In genomic region chr5:102523541-102524175, GRCh38 we compare ENCODE assay signal across 12 cellular contexts. TPM values are rescaled to one million over a fixed set of nuclear protein-coding genes. Genes with fewer than 3 reads are reported as not detected.
A peak's percentile ranks its signal among the peaks of the same experiment; 100 is the strongest.
DNase-seq lines count a peak whose midpoint lies in the region; ATAC-seq and TF ChIP-seq lines count a peak whose summit lies in the region.
"Had no signal": no experiment of that assay in that cellular context is flagged by ENCODE, and none has a peak within 500 bp of the region (broad histone marks: within the 10 kb centered on the region; RNA-seq: fewer than 3 reads in every experiment).

No MANE protein-coding gene starts in this region.

- TF ChIP-seq POLR2A in erythroblast (IDR thresholded peaks at IDR 0.05; ENCODE audit: low read length): no peak
- TF ChIP-seq POLR2A in body of pancreas (IDR thresholded peaks at IDR 0.05): no peak

- H3K4me1 ChIP-seq in body of pancreas: no peaks in the 10 kb centered on the region

- ATAC-seq in GM18861 (IDR thresholded peaks at IDR 0.05; ENCODE audit: unreplicated experiment): peak; percentile 100
- peak; percentile 100 for ATAC-seq in GM21576 (IDR thresholded peaks at IDR 0.05; ENCODE audit: unreplicated experiment)
- ATAC-seq in HG03135 (IDR thresholded peaks at IDR 0.05; ENCODE audit: unreplicated experiment): peak; percentile 99
- ATAC-seq in body of pancreas: no peak

- intact Hi-C loops in body of pancreas (cut with DNase I): no loop called here

- no peak overlapping the region for H3K4me3 ChIP-seq in body of pancreas
- H3K4me3 ChIP-seq: thoracic aorta had no signal

- TF ChIP-seq CTCF in body of pancreas (IDR thresholded peaks at IDR 0.05): no peak

- H3K36me3 ChIP-seq in body of pancreas (replicated peaks in 1 of 2; ENCODE audit: insufficient read depth in 1 of 2, low read depth in 2 of 2): no peaks in the 10 kb centered on the region
- H3K36me3 ChIP-seq: thoracic aorta had no signal

- no peak overlapping the region for H3K27ac ChIP-seq in body of pancreas
- H3K27ac ChIP-seq: thoracic aorta had no signal

- no peaks in the 10 kb centered on the region for H3K9me3 ChIP-seq in body of pancreas
- H3K9me3 ChIP-seq: thoracic aorta had no signal

- peak; percentile 75 for DNase-seq in RPMI8226
- no peak for DNase-seq in erythroblast (lab: John Stamatoyannopoulos, UW)
- DNase-seq in body of pancreas: no peak
- DNase-seq in NCI-H1048 (lab: John Stamatoyannopoulos, UW): no peak
- DNase-seq in NCI-H187 treated with DMSO at 0.1 percent for 48 hours (lab: John Stamatoyannopoulos, UW): no peak
- DNase-seq: aorta; NCI-H345; stimulated activated CD4-positive, alpha-beta T cell treated with anti-CD3 and anti-CD28 coated beads, Interleukin-4, amount 100 ng/mL, for 1 hour had no signal

- WGBS in body of pancreas, 2 donors: 64 to 84% methylated on average over 3 of the region's 3 CpGs

- no peaks in the 10 kb centered on the region for H3K27me3 ChIP-seq in body of pancreas

RNA-seq across cellular contexts. Expression of gene SLCO6A1, which starts 24.9 kb away (rescaled TPM):
- not detected for total RNA-seq in body of pancreas
- total RNA-seq: thoracic aorta had no signal
